In genomic region chr10:36534471-36535002, GRCh38 we compare ENCODE assay signal across 8 cellular contexts.
DNase-seq lines count a peak whose midpoint lies in the region; ATAC-seq, FAIRE-seq and TF ChIP-seq lines count a peak whose summit lies in the region.

No MANE protein-coding gene starts in this region.

- in situ Hi-C loops in mammary epithelial cell (cut with MboI; ENCODE audit: low sequenced_read_pairs in 2 of 2): no loop called here

- peak overlapping the region; percentile 70 for H2AFZ ChIP-seq in mammary epithelial cell (ENCODE audit: low read depth, low read length)

- ATAC-seq in GM21515 (IDR thresholded peaks at IDR 0.05; ENCODE audit: unreplicated experiment): peak; percentile 98
- no peak for ATAC-seq in pancreas
- no peak for ATAC-seq in lower lobe of right lung

- H3K27me3 ChIP-seq in BLaER1 treated with 17β-estradiol and CSF1 and Interleukin-3, amounts not matched to agents 10 nM and 100 nM: no peaks in the 10 kb centered on the region
- H3K27me3 ChIP-seq in mammary epithelial cell (ENCODE audit: insufficient read depth, low read length): no peaks in the 10 kb centered on the region
- no peaks in the 10 kb centered on the region for H3K27me3 ChIP-seq in pancreas
- no peaks in the 10 kb centered on the region for H3K27me3 ChIP-seq in small intestine (ENCODE audit: control insufficient read depth in 2 of 2, insufficient read depth in 2 of 2, low read length in 2 of 2)
- no peaks in the 10 kb centered on the region for H3K27me3 ChIP-seq in lower lobe of right lung (ENCODE audit: low read depth)

- H3K4me2 ChIP-seq in BLaER1 treated with 17β-estradiol and CSF1 and Interleukin-3, amounts not matched to agents 10 nM and 100 nM: peak overlapping the region; percentile 41 to 64 (median 55)
- H3K4me2 ChIP-seq in mammary epithelial cell (ENCODE audit: insufficient read depth, low read depth, low read length): peak overlapping the region; percentile 61

- H3K4me1 ChIP-seq in BLaER1 treated with 17β-estradiol and CSF1 and Interleukin-3, amounts not matched to agents 10 nM and 100 nM: peaks cover 24 to 65% (median 46%) of the 10 kb centered on the region in 10 experiments
- H3K4me1 ChIP-seq in mammary epithelial cell (ENCODE audit: insufficient read depth, low read length) (peaks cover 25% of the 10 kb centered on the region), pancreas (no peaks in the 10 kb centered on the region), small intestine (ENCODE audit: control insufficient read depth in 2 of 2, insufficient read depth in 1 of 2, low read depth in 1 of 2, low read length in 1 of 2) (no peaks in the 10 kb centered on the region), lower lobe of right lung (peaks cover 3% of the 10 kb centered on the region)

- H3K4me3 ChIP-seq in BLaER1 treated with 17β-estradiol and CSF1 and Interleukin-3, amounts not matched to agents 10 nM and 100 nM: no peak overlapping the region
- H3K4me3 ChIP-seq in mammary epithelial cell (replicated peaks in 1 of 3; ENCODE audit: insufficient read depth in 1 of 3, low read depth in 2 of 3, low read length in 3 of 3) (no peak overlapping the region), pancreas (no peak overlapping the region), small intestine (ENCODE audit: low read depth in 1 of 2, low read length in 2 of 2) (no peak overlapping the region), lower lobe of right lung (no peak overlapping the region)

- peaks cover 7 to 30% (median 12%) of the 10 kb centered on the region in 11 experiments; a peak in 18 of 22 replicates for H3K9me3 ChIP-seq in BLaER1 treated with 17β-estradiol and CSF1 and Interleukin-3, amounts not matched to agents 10 nM and 100 nM (replicated peaks in 1 of 11)
- H3K9me3 ChIP-seq in mammary epithelial cell (replicated peaks; ENCODE audit: insufficient read depth, low read length): peaks cover 4% of the 10 kb centered on the region
- H3K9me3 ChIP-seq in pancreas: no peaks in the 10 kb centered on the region
- peaks cover 2% of the 10 kb centered on the region for H3K9me3 ChIP-seq in small intestine (ENCODE audit: control insufficient read depth, low read depth)
- peaks cover 8% of the 10 kb centered on the region for H3K9me3 ChIP-seq in lower lobe of right lung

- whole genome bisulfite sequencing in mammary epithelial cell (ENCODE audit: low coverage, missing lambda C conversion rate): 11% methylated on average over 5 of the region's 5 CpGs
- 72 to 84% methylated on average over 5 of the region's 5 CpGs for WGBS in pancreas, 2 donors
- WGBS in small intestine, 3 donors: 67 to 75% (median 71%) methylated on average over 5 of the region's 5 CpGs

- CTCF ChIA-PET in mammary epithelial cell (lab: Charles Lee; ENCODE audit: low non-redundant PET): interaction anchor here (1.2 kb wide), 2 partner anchors 30 to 191 kb away, joined by 3 to 4 read pairs; no protein-coding TSS in a partner anchor

- dilution Hi-C loops in mammary epithelial cell (cut with HindIII; ENCODE audit: low sequenced_read_pairs): no loop called here

- no peaks in the 10 kb centered on the region for H3K79me2 ChIP-seq in mammary epithelial cell (ENCODE audit: insufficient read depth, low read length)

- no TSS peak for BruUV-seq in mammary epithelial cell (replicated peaks; lab: Mats Ljungman, UMichigan)

- FAIRE-seq in pancreas (lab: Jason Lieb, UNC) (no peak), small intestine (lab: Jason Lieb, UNC) (no peak)

- no peaks in the 10 kb centered on the region for H4K20me1 ChIP-seq in BLaER1 treated with 17β-estradiol and CSF1 and Interleukin-3, amounts not matched to agents 10 nM and 100 nM
- H4K20me1 ChIP-seq in mammary epithelial cell (ENCODE audit: insufficient read depth, low read length): no peaks in the 10 kb centered on the region

- no peaks in the 10 kb centered on the region for H3K36me3 ChIP-seq in BLaER1 treated with 17β-estradiol and CSF1 and Interleukin-3, amounts not matched to agents 10 nM and 100 nM
- H3K36me3 ChIP-seq in mammary epithelial cell (ENCODE audit: insufficient read depth, low read length) (no peaks in the 10 kb centered on the region), pancreas (no peaks in the 10 kb centered on the region), small intestine (ENCODE audit: control insufficient read depth in 2 of 2, insufficient read depth in 2 of 2, low read length in 2 of 2) (no peaks in the 10 kb centered on the region), lower lobe of right lung (no peaks in the 10 kb centered on the region)

- H3K9ac ChIP-seq in BLaER1 treated with 17β-estradiol and CSF1 and Interleukin-3, amounts not matched to agents 10 nM and 100 nM: peak overlapping the region in 9 of 11 experiments; percentile 35 to 73 (median 63); a peak in 18 of 22 replicates
- H3K9ac ChIP-seq in mammary epithelial cell (ENCODE audit: insufficient read depth, low read length): no peak overlapping the region

- TF ChIP-seq CTCF in mammary epithelial cell (conservative IDR thresholded peaks at IDR 0.05 in 1 of 2, IDR thresholded peaks at IDR 0.05 in 1 of 2; ENCODE audit: extremely low read depth in 1 of 2, insufficient read depth in 1 of 2, low read depth in 1 of 2, low read length in 2 of 2) (no peak), pancreas (IDR thresholded peaks at IDR 0.05) (no peak), lower lobe of right lung (IDR thresholded peaks at IDR 0.05) (no peak)

- intact Hi-C loops in mammary epithelial cell (cut with micrococcal nuclease) (loop anchor here (2.0 to 10.0 kb wide), 3 partner anchors 70 to 264 kb away; no protein-coding TSS in a partner anchor), pancreas (cut with DNase I) (no loop called here), lower lobe of right lung (cut with DNase I) (no loop called here)

- peak overlapping the region in 10 of 11 experiments; percentile 37 to 94 (median 89); a peak in 20 of 22 replicates for H3K27ac ChIP-seq in BLaER1 treated with 17β-estradiol and CSF1 and Interleukin-3, amounts not matched to agents 10 nM and 100 nM
- peak overlapping the region; percentile 65 for H3K27ac ChIP-seq in mammary epithelial cell (ENCODE audit: insufficient read depth, low read depth, low read length)
- H3K27ac ChIP-seq in pancreas: no peak overlapping the region
- H3K27ac ChIP-seq in small intestine (ENCODE audit: low read depth in 1 of 2, low read length in 1 of 2): no peak overlapping the region
- H3K27ac ChIP-seq in lower lobe of right lung: no peak overlapping the region

- DNase-seq in HPDE6-E6E7 (ENCODE audit: extremely low spot score) (peak; percentile 69), mammary epithelial cell (peak; percentile 99), smooth muscle cell of the brain vasculature (ENCODE audit: low read depth, low spot score) (peak; percentile 84), pancreas (no peak), small intestine (no peak), lower lobe of right lung (no peak)

Comparison
In these comparisons a context has a peak if more than half of its experiments do, and no peak if none do; other contexts are left out.
1. H3K27ac ChIP-seq: peak in BLaER1 treated with 17β-estradiol and CSF1 and Interleukin-3, amounts not matched to agents 10 nM and 100 nM (10 of 11) and mammary epithelial cell (single experiment); none in pancreas (0 of 4), small intestine (0 of 2) and lower lobe of right lung (single experiment).
2. DNase-seq: peak in HPDE6-E6E7 (single experiment), mammary epithelial cell (single experiment) and smooth muscle cell of the brain vasculature (single experiment); none in pancreas (0 of 6), small intestine (single experiment) and lower lobe of right lung (single experiment).